In the genomic region with DNA sequence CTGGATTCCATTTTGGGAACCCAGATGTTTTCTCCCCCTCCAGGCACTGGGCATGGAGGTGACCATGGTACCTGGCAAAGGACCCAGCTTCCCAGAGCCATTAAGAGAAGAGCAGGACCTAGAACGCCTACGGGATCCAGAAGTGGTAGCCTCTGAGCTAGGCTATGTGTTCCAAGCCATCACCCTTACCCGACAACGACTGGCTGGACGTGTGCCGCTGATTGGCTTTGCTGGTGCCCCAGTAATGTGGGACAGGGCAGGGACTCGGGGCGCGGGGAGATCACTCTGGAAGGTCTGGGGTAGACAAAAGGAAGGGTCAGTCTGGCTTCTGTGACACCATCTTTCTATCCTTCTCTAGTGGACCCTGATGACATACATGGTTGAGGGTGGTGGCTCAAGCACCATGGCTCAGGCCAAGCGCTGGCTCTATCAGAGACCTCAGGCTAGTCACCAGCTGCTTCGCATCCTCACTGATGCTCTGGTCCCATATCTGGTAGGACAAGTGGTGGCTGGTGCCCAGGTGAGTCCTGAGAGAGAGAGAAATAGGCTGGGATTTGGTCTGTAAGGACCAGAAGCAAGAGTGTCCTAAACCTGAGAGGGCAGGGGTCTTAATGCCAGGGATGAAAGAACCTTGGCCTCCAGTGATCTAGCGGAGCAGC, we compare ENCODE assay signal across 1 cellular context.
TF ChIP-seq lines count a peak whose summit lies in the region.

No MANE protein-coding gene starts in this region.

TF ChIP-seq in HepG2, 621 proteins besides CTCF, POLR2A, EP300 and RAD21:
- TF ChIP-seq, protein P1, sequence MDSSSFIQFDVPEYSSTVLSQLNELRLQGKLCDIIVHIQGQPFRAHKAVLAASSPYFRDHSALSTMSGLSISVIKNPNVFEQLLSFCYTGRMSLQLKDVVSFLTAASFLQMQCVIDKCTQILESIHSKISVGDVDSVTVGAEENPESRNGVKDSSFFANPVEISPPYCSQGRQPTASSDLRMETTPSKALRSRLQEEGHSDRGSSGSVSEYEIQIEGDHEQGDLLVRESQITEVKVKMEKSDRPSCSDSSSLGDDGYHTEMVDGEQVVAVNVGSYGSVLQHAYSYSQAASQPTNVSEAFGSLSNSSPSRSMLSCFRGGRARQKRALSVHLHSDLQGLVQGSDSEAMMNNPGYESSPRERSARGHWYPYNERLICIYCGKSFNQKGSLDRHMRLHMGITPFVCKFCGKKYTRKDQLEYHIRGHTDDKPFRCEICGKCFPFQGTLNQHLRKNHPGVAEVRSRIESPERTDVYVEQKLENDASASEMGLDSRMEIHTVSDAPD (CRISPR knock-in tag; IDR thresholded peaks at IDR 0.05) = no peak
- TF ChIP-seq ZNF329 (CRISPR knock-in tag; IDR thresholded peaks at IDR 0.05; ENCODE audit: low read depth) (no peak), RBM22 (optimal IDR thresholded peaks at IDR 0.05; ENCODE audit: low read length) (peak; percentile 21), ARHGAP35 (CRISPR knock-in tag; IDR thresholded peaks at IDR 0.05; ENCODE audit: borderline replicate concordance) (no peak), MTF2 (CRISPR knock-in tag; IDR thresholded peaks at IDR 0.05; ENCODE audit: borderline replicate concordance) (no peak), ZNF709 (CRISPR knock-in tag; IDR thresholded peaks at IDR 0.05) (0 out of 2 replicates have a peak, but pooled peaks have one; percentile 2), POLR2G (IDR thresholded peaks at IDR 0.05; ENCODE audit: low read depth, low read length) (no peak), XBP1 (CRISPR knock-in tag; IDR thresholded peaks at IDR 0.05) (no peak), SP4 (CRISPR knock-in tag; IDR thresholded peaks at IDR 0.05) (no peak), ATF7-NPFF (CRISPR knock-in tag; IDR thresholded peaks at IDR 0.05; ENCODE audit: low read depth) (no peak), ZC3H13 (CRISPR knock-in tag; IDR thresholded peaks at IDR 0.05) (0 out of 2 replicates have a peak, but pooled peaks have one; percentile 33)
- TF ChIP-seq, protein P2, sequence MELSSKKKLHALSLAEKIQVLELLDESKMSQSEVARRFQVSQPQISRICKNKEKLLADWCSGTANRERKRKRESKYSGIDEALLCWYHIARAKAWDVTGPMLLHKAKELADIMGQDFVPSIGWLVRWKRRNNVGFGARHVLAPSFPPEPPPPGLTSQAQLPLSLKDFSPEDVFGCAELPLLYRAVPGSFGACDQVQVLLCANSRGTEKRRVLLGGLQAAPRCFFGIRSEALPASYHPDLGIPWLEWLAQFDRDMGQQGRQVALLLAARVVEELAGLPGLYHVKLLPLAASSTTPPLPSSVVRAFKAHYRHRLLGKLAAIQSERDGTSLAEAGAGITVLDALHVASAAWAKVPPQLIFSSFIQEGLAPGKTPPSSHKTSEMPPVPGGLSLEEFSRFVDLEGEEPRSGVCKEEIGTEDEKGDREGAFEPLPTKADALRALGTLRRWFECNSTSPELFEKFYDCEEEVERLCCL (CRISPR knock-in tag; IDR thresholded peaks at IDR 0.05; ENCODE audit: borderline replicate concordance) = no peak
- TF ChIP-seq, protein P3, sequence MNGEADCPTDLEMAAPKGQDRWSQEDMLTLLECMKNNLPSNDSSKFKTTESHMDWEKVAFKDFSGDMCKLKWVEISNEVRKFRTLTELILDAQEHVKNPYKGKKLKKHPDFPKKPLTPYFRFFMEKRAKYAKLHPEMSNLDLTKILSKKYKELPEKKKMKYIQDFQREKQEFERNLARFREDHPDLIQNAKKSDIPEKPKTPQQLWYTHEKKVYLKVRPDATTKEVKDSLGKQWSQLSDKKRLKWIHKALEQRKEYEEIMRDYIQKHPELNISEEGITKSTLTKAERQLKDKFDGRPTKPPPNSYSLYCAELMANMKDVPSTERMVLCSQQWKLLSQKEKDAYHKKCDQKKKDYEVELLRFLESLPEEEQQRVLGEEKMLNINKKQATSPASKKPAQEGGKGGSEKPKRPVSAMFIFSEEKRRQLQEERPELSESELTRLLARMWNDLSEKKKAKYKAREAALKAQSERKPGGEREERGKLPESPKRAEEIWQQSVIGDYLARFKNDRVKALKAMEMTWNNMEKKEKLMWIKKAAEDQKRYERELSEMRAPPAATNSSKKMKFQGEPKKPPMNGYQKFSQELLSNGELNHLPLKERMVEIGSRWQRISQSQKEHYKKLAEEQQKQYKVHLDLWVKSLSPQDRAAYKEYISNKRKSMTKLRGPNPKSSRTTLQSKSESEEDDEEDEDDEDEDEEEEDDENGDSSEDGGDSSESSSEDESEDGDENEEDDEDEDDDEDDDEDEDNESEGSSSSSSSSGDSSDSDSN (CRISPR knock-in tag; IDR thresholded peaks at IDR 0.05) = no peak
TF ChIP-seq in HepG2: peak in this region for 3.
